In the genomic region with DNA sequence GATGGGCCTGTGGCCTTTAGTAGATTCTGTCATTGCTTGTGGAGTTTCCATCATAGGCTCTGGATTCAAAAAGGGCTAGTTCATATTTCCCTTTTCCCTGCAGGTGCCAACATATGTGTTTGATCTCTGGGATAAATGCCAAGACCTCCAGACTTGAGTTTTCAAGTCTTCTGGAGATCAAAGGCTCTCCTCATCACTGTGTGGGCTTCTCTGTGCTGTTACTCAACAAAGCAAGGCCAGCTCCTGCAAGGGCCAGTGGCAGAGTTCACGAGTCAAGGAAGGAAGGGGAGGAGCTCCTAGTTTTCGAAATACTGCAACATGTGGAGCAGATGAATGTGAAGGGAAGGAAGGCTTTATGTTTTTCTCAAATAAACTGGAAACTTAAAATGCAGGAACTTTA, we compare ENCODE assay signal across 26 cellular contexts.
A peak's percentile ranks its signal among the peaks of the same experiment; 100 is the strongest.
DNase-seq lines count a peak whose midpoint lies in the region; ATAC-seq and TF ChIP-seq lines count a peak whose summit lies in the region.
"Had no signal": no experiment of that assay in that cellular context is flagged by ENCODE, and none has a peak within 500 bp of the region (broad histone marks: within the 10 kb centered on the region; RNA-seq: fewer than 3 reads in every experiment).

No MANE protein-coding gene starts in this region.

- H3K4me1 ChIP-seq in mammary epithelial cell (ENCODE audit: insufficient read depth, low read length) (no peaks in the 10 kb centered on the region), upper lobe of right lung (no peaks in the 10 kb centered on the region), SJCRH30 (no peaks in the 10 kb centered on the region)
- H3K4me1 ChIP-seq: breast epithelium, gastroesophageal sphincter, thyroid gland had no signal

- H3K4me3 ChIP-seq in mammary epithelial cell (replicated peaks in 1 of 3; ENCODE audit: insufficient read depth in 1 of 3, low read depth in 2 of 3, low read length in 3 of 3) (no peak overlapping the region), fibroblast of mammary gland (ENCODE audit: control insufficient read depth, low read depth, low read length) (no peak overlapping the region), upper lobe of right lung (no peak overlapping the region), SJCRH30 (no peak overlapping the region)
- H3K4me3 ChIP-seq: breast epithelium, gastroesophageal sphincter, thyroid gland had no signal

- H3K36me3 ChIP-seq in mammary epithelial cell (ENCODE audit: insufficient read depth, low read length), result no peaks in the 10 kb centered on the region
- H3K36me3 ChIP-seq in upper lobe of right lung, result no peaks in the 10 kb centered on the region
- H3K36me3 ChIP-seq in SJCRH30, result no peaks in the 10 kb centered on the region
- H3K36me3 ChIP-seq: breast epithelium, gastroesophageal sphincter, thyroid gland had no signal

- no peak overlapping the region for H2AFZ ChIP-seq in mammary epithelial cell (ENCODE audit: low read depth, low read length)

- peak; percentile 35 for DNase-seq in MCF 10A (ENCODE audit: unreplicated experiment)
- DNase-seq in mammary epithelial cell, result no peak
- DNase-seq in RPMI7951 (ENCODE audit: low read depth), result peak; percentile 72
- peak; percentile 10 for DNase-seq in fibroblast of mammary gland (ENCODE audit: low read depth)
- DNase-seq in upper lobe of right lung, result no peak
- DNase-seq in NCI-H187 (lab: John Stamatoyannopoulos, UW), result no peak
- DNase-seq in SJCRH30, result no peak
- DNase-seq: activated CD4-positive, alpha-beta T cell treated with anti-CD3 and anti-CD28 coated beads for 48 hours; CD4-positive, CD25-positive, alpha-beta regulatory T cell; DND-41; KBM-7; mesendoderm; naive thymus-derived CD4-positive, alpha-beta T cell; NCI-H1048; NCI-H2081 treated with DMSO at 0.1 percent for 48 hours; NCI-H526; PC-3; posterior cingulate gyrus; SHP77 treated with DMSO at 0.1 percent for 48 hours; stimulated activated naive CD8-positive, alpha-beta T cell treated with anti-CD3 and anti-CD28 coated beads, Interleukin-15, Interleukin-2, amounts not matched to agents 100 U/mL and 50 U/mL, for 24 hours; T-helper 1 cell; thyroid gland had no signal

- TF ChIP-seq CTCF in MCF 10A (IDR thresholded peaks at IDR 0.05; ENCODE audit: unreplicated experiment), result no peak
- TF ChIP-seq CTCF in mammary epithelial cell (conservative IDR thresholded peaks at IDR 0.05 in 1 of 2, IDR thresholded peaks at IDR 0.05 in 1 of 2; ENCODE audit: extremely low read depth in 1 of 2, insufficient read depth in 1 of 2, low read depth in 1 of 2, low read length in 2 of 2), result no peak
- no peak for TF ChIP-seq CTCF in fibroblast of mammary gland (conservative IDR thresholded peaks at IDR 0.05; ENCODE audit: control insufficient read depth, insufficient read depth, low read depth, low read length)
- no peak for TF ChIP-seq CTCF in upper lobe of right lung (IDR thresholded peaks at IDR 0.05)

- H3K4me3 Mint-ChIP-seq in MCF 10A (ENCODE audit: unreplicated experiment), result no peak overlapping the region
- H3K4me3 Mint-ChIP-seq in stimulated activated memory B cell treated with anti-CD40 and anti-IgM and Interleukin-4, amounts not matched to agents 10 μg/mL and 1 μg/mL and 100 μg/mL, for 72 hours, result no peak overlapping the region
- H3K4me3 Mint-ChIP-seq: CD4-positive, CD25-positive, alpha-beta regulatory T cell; naive thymus-derived CD4-positive, alpha-beta T cell had no signal

- no peak overlapping the region for H3K4me2 ChIP-seq in mammary epithelial cell (ENCODE audit: insufficient read depth, low read depth, low read length)

- H3K9ac ChIP-seq in mammary epithelial cell (ENCODE audit: insufficient read depth, low read length), result no peak overlapping the region

- BruUV-seq in MCF 10A (replicated peaks; lab: Mats Ljungman, UMichigan) (no TSS peak), mammary epithelial cell (replicated peaks; lab: Mats Ljungman, UMichigan) (no TSS peak)

- no peaks in the 10 kb centered on the region for H3K4me1 Mint-ChIP-seq in MCF 10A (ENCODE audit: insufficient read depth, unreplicated experiment)
- no peaks in the 10 kb centered on the region for H3K4me1 Mint-ChIP-seq in stimulated activated memory B cell treated with anti-CD40 and anti-IgM and Interleukin-4, amounts not matched to agents 10 μg/mL and 1 μg/mL and 100 μg/mL, for 72 hours
- H3K4me1 Mint-ChIP-seq: CD4-positive, CD25-positive, alpha-beta regulatory T cell had no signal

- H3K27me3 ChIP-seq in mammary epithelial cell (ENCODE audit: insufficient read depth, low read length) (no peaks in the 10 kb centered on the region), upper lobe of right lung (no peaks in the 10 kb centered on the region), SJCRH30 (no peaks in the 10 kb centered on the region)
- H3K27me3 ChIP-seq: gastroesophageal sphincter, thyroid gland had no signal

- peaks cover 5% of the 10 kb centered on the region for H3K9me3 Mint-ChIP-seq in MCF 10A (ENCODE audit: unreplicated experiment)
- no peaks in the 10 kb centered on the region for H3K9me3 Mint-ChIP-seq in stimulated activated memory B cell treated with anti-CD40 and anti-IgM and Interleukin-4, amounts not matched to agents 10 μg/mL and 1 μg/mL and 100 μg/mL, for 72 hours

- H3K27ac ChIP-seq in mammary epithelial cell (ENCODE audit: insufficient read depth, low read depth, low read length) (no peak overlapping the region), upper lobe of right lung (no peak overlapping the region), SJCRH30 (no peak overlapping the region)
- H3K27ac ChIP-seq: breast epithelium, epithelial cell of prostate, gastroesophageal sphincter, thyroid gland had no signal

- dilution Hi-C loops in mammary epithelial cell (cut with HindIII; ENCODE audit: low sequenced_read_pairs), result no loop called here

- no peak overlapping the region for H3K27ac Mint-ChIP-seq in MCF 10A (ENCODE audit: low read depth, unreplicated experiment)
- no peak overlapping the region for H3K27ac Mint-ChIP-seq in stimulated activated memory B cell treated with anti-CD40 and anti-IgM and Interleukin-4, amounts not matched to agents 10 μg/mL and 1 μg/mL and 100 μg/mL, for 72 hours
- H3K27ac Mint-ChIP-seq: CD4-positive, CD25-positive, alpha-beta regulatory T cell; naive thymus-derived CD4-positive, alpha-beta T cell had no signal

- H3K79me2 ChIP-seq in mammary epithelial cell (ENCODE audit: insufficient read depth, low read length), result no peaks in the 10 kb centered on the region

- CTCF ChIA-PET in MCF 10A (lab: Yijun Ruan, JAX), result interaction anchor here (2.0 kb wide), 1 partner anchor 15 kb away, joined by 6 read pairs; no protein-coding TSS in a partner anchor
- CTCF ChIA-PET in mammary epithelial cell (lab: Charles Lee; ENCODE audit: low non-redundant PET), result no interaction called here

- in situ Hi-C loops in mammary epithelial cell (cut with MboI; ENCODE audit: low sequenced_read_pairs in 2 of 2), result loop anchor here in 1 of 2 donors (25.0 kb wide), 1 partner anchor 537 kb away; no protein-coding TSS in a partner anchor

- ATAC-seq in upper lobe of right lung, result peak; percentile 65
- no peak for ATAC-seq in stimulated activated memory B cell treated with anti-CD40 and anti-IgM and Interleukin-4, amounts not matched to agents 10 μg/mL and 1 μg/mL and 100 μg/mL, for 72 hours
- ATAC-seq: gastroesophageal sphincter; naive thymus-derived CD4-positive, alpha-beta T cell; PC-3; stimulated activated naive CD8-positive, alpha-beta T cell treated with anti-CD3 and anti-CD28 coated beads, Interleukin-15, Interleukin-2, amounts not matched to agents 100 U/mL and 50 U/mL, for 24 hours had no signal

- POLR2A ChIA-PET in MCF 10A (lab: Yijun Ruan, JAX), result no interaction called here

- intact Hi-C loops in MCF 10A (cut with micrococcal nuclease), result no loop called here
- intact Hi-C loops in mammary epithelial cell (cut with micrococcal nuclease), result no loop called here
- intact Hi-C loops in upper lobe of right lung (cut with DNase I), result no loop called here

- H4K20me1 ChIP-seq in mammary epithelial cell (ENCODE audit: insufficient read depth, low read length), result no peaks in the 10 kb centered on the region

- peaks cover 11% of the 10 kb centered on the region for H3K27me3 Mint-ChIP-seq in MCF 10A (ENCODE audit: insufficient read depth, unreplicated experiment)
- H3K27me3 Mint-ChIP-seq in stimulated activated memory B cell treated with anti-CD40 and anti-IgM and Interleukin-4, amounts not matched to agents 10 μg/mL and 1 μg/mL and 100 μg/mL, for 72 hours, result peaks cover 9% of the 10 kb centered on the region
- H3K27me3 Mint-ChIP-seq: naive thymus-derived CD4-positive, alpha-beta T cell had no signal

- no peaks in the 10 kb centered on the region for H3K36me3 Mint-ChIP-seq in MCF 10A (ENCODE audit: insufficient read depth, unreplicated experiment)
- no peaks in the 10 kb centered on the region for H3K36me3 Mint-ChIP-seq in stimulated activated memory B cell treated with anti-CD40 and anti-IgM and Interleukin-4, amounts not matched to agents 10 μg/mL and 1 μg/mL and 100 μg/mL, for 72 hours
- H3K36me3 Mint-ChIP-seq: CD4-positive, CD25-positive, alpha-beta regulatory T cell had no signal

- WGBS in mammary epithelial cell (ENCODE audit: low coverage, missing lambda C conversion rate), result 30% methylated on average over 2 of the region's 2 CpGs

- H3K9me3 ChIP-seq in mammary epithelial cell (replicated peaks; ENCODE audit: insufficient read depth, low read length), result no peaks in the 10 kb centered on the region
- H3K9me3 ChIP-seq in upper lobe of right lung, result no peaks in the 10 kb centered on the region
- H3K9me3 ChIP-seq in SJCRH30 (replicated peaks), result no peaks in the 10 kb centered on the region
- H3K9me3 ChIP-seq: breast epithelium, gastroesophageal sphincter, thyroid gland had no signal

Comparison
In these comparisons a context has a peak if more than half of its experiments do, and no peak if none do; other contexts are left out.
1. DNase-seq: peak in MCF 10A (single experiment), RPMI7951 (single experiment) and fibroblast of mammary gland (single experiment); none in mammary epithelial cell (single experiment), upper lobe of right lung (single experiment), NCI-H187 (0 of 2) and SJCRH30 (0 of 2).